34 cellular contexts compared by ENCODE assay signal in the genomic region with DNA sequence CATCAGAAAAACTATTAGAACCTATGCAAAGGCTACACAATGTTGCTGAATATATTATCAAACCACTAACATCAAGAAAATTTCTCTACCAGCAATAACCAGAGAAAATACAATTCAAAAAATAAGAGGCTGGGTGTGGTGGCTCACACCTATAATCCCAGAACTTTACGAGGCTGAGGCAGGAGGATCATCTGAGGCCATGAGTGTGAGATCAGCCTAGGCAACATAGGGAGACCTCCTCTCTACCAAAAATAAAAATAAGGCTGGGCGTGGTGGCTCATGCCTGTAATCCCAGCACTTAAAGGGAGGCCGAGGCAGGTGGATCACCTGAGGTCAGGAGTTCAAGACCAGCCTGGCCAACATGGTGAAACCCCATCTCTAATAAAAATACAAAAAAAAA. TPM values are rescaled to one million over a fixed set of nuclear protein-coding genes. Genes with fewer than 3 reads are reported as not detected.
DNase-seq lines count a peak whose midpoint lies in the region; ATAC-seq and TF ChIP-seq lines count a peak whose summit lies in the region.
"Had no signal": no experiment of that assay in that cellular context is flagged by ENCODE, and none has a peak within 500 bp of the region (broad histone marks: within the 10 kb centered on the region; RNA-seq: fewer than 3 reads in every experiment).

No MANE protein-coding gene starts in this region.

- H3K27me3 Mint-ChIP-seq in chondrocyte (ENCODE audit: low read depth): no peaks in the 10 kb centered on the region
- H3K27me3 Mint-ChIP-seq in activated naive CD8-positive, alpha-beta T cell treated with anti-CD3 and anti-CD28 coated beads for 36 hours: peaks cover 2% of the 10 kb centered on the region
- H3K27me3 Mint-ChIP-seq in CD8-positive, alpha-beta memory T cell: no peaks in the 10 kb centered on the region
- H3K27me3 Mint-ChIP-seq: CD4-positive, alpha-beta memory T cell; CD4-positive, alpha-beta T cell; CD4-positive, CD25-positive, alpha-beta regulatory T cell had no signal

- H3K27me3 ChIP-seq in upper lobe of right lung: no peaks in the 10 kb centered on the region
- H3K27me3 ChIP-seq in CD8-positive, alpha-beta memory T cell (ENCODE audit: insufficient read depth, low read length, poor library complexity, severe bottlenecking): no peaks in the 10 kb centered on the region
- H3K27me3 ChIP-seq: BE2C; BLaER1; BLaER1 treated with 17β-estradiol and CSF1 and Interleukin-3, amounts not matched to agents 10 nM and 100 nM had no signal

- H3K4me1 Mint-ChIP-seq in chondrocyte (ENCODE audit: low read depth): no peaks in the 10 kb centered on the region
- H3K4me1 Mint-ChIP-seq in activated naive CD8-positive, alpha-beta T cell treated with anti-CD3 and anti-CD28 coated beads for 36 hours: no peaks in the 10 kb centered on the region
- H3K4me1 Mint-ChIP-seq in CD8-positive, alpha-beta memory T cell: no peaks in the 10 kb centered on the region
- H3K4me1 Mint-ChIP-seq: B cell; CD14-positive monocyte; CD4-positive, alpha-beta memory T cell; CD4-positive, CD25-positive, alpha-beta regulatory T cell had no signal

- H3K36me3 Mint-ChIP-seq in chondrocyte (ENCODE audit: low read depth): no peaks in the 10 kb centered on the region
- H3K36me3 Mint-ChIP-seq in activated naive CD8-positive, alpha-beta T cell treated with anti-CD3 and anti-CD28 coated beads for 36 hours: no peaks in the 10 kb centered on the region
- H3K36me3 Mint-ChIP-seq in CD8-positive, alpha-beta memory T cell: no peaks in the 10 kb centered on the region
- H3K36me3 Mint-ChIP-seq: CD14-positive monocyte; CD4-positive, alpha-beta memory T cell; CD4-positive, CD25-positive, alpha-beta regulatory T cell; CD8-positive, alpha-beta T cell had no signal

- no peaks in the 10 kb centered on the region for H3K9me3 Mint-ChIP-seq in chondrocyte (ENCODE audit: low read depth)
- H3K9me3 Mint-ChIP-seq in activated naive CD8-positive, alpha-beta T cell treated with anti-CD3 and anti-CD28 coated beads for 36 hours: no peaks in the 10 kb centered on the region
- no peaks in the 10 kb centered on the region for H3K9me3 Mint-ChIP-seq in CD8-positive, alpha-beta memory T cell
- H3K9me3 Mint-ChIP-seq: CD14-positive monocyte; CD4-positive, alpha-beta memory T cell; CD4-positive, alpha-beta T cell; CD4-positive, CD25-positive, alpha-beta regulatory T cell; CD8-positive, alpha-beta T cell had no signal

- ATAC-seq in left colon (peak; percentile 79), upper lobe of right lung (no peak), GM21529 (IDR thresholded peaks at IDR 0.05; ENCODE audit: unreplicated experiment) (no peak)
- ATAC-seq: A549; CD8-positive, alpha-beta T cell had no signal

- no peak overlapping the region for H3K4me3 Mint-ChIP-seq in chondrocyte (ENCODE audit: unreplicated experiment)
- H3K4me3 Mint-ChIP-seq in activated naive CD8-positive, alpha-beta T cell treated with anti-CD3 and anti-CD28 coated beads for 36 hours: no peak overlapping the region
- H3K4me3 Mint-ChIP-seq in CD8-positive, alpha-beta memory T cell: no peak overlapping the region
- H3K4me3 Mint-ChIP-seq: B cell; CD14-positive monocyte; CD4-positive, alpha-beta memory T cell; CD4-positive, alpha-beta T cell; CD4-positive, CD25-positive, alpha-beta regulatory T cell; CD8-positive, alpha-beta T cell had no signal

- POLR2A ChIA-PET in HEK293 (lab: Yijun Ruan, JAX): no interaction called here
- POLR2A ChIA-PET in CD8-positive, alpha-beta memory T cell (lab: Charles Lee): no interaction called here

- CTCF ChIA-PET in HEK293 (lab: Yijun Ruan, JAX): interaction anchor here (0.6 kb wide), 1 partner anchor 10 kb away, joined by 5 read pairs; no protein-coding TSS in a partner anchor
- CTCF ChIA-PET in CD8-positive, alpha-beta memory T cell (lab: Charles Lee): no interaction called here

- H3K27ac ChIP-seq in HEK293 (ENCODE audit: extremely low read depth, low read depth, low read length) (no peak overlapping the region), upper lobe of right lung (no peak overlapping the region)
- H3K27ac ChIP-seq in CD8-positive, alpha-beta memory T cell (ENCODE audit: low read depth, low read length): no peak overlapping the region
- H3K27ac ChIP-seq: 22Rv1; A549; BLaER1; BLaER1 treated with 17β-estradiol and CSF1 and Interleukin-3, amounts not matched to agents 10 nM and 100 nM; C4-2B had no signal

- no peaks in the 10 kb centered on the region for H3K9me3 ChIP-seq in HEK293 (ENCODE audit: control insufficient read depth, insufficient read depth, low read depth, low read length)
- H3K9me3 ChIP-seq in upper lobe of right lung: no peaks in the 10 kb centered on the region
- no peaks in the 10 kb centered on the region for H3K9me3 ChIP-seq in CD8-positive, alpha-beta memory T cell (ENCODE audit: low read length)
- H3K9me3 ChIP-seq: A549; BE2C; BLaER1; BLaER1 treated with 17β-estradiol and CSF1 and Interleukin-3, amounts not matched to agents 10 nM and 100 nM; Caco-2 had no signal

- H3K36me3 ChIP-seq in HEK293 (ENCODE audit: control insufficient read depth in 2 of 2, insufficient read depth in 1 of 2, low read length in 2 of 2) (no peaks in the 10 kb centered on the region), upper lobe of right lung (no peaks in the 10 kb centered on the region)
- H3K36me3 ChIP-seq in CD8-positive, alpha-beta memory T cell (ENCODE audit: insufficient read depth, low read length): no peaks in the 10 kb centered on the region
- H3K36me3 ChIP-seq: BE2C; BLaER1; BLaER1 treated with 17β-estradiol and CSF1 and Interleukin-3, amounts not matched to agents 10 nM and 100 nM had no signal

- TF ChIP-seq CTCF in HEK293 (tag by site-specific recombination; IDR thresholded peaks at IDR 0.05) (no peak), chondrocyte (IDR thresholded peaks at IDR 0.05) (no peak), upper lobe of right lung (IDR thresholded peaks at IDR 0.05) (no peak)

- H3K4me3 ChIP-seq in HEK293 (ENCODE audit: low read depth, low read length) (no peak overlapping the region), upper lobe of right lung (no peak overlapping the region)
- H3K4me3 ChIP-seq in CD8-positive, alpha-beta memory T cell (ENCODE audit: low read length): no peak overlapping the region
- H3K4me3 ChIP-seq: A549; BLaER1; BLaER1 treated with 17β-estradiol and CSF1 and Interleukin-3, amounts not matched to agents 10 nM and 100 nM had no signal

- no peak overlapping the region for H3K27ac Mint-ChIP-seq in chondrocyte (ENCODE audit: unreplicated experiment)
- no peak overlapping the region for H3K27ac Mint-ChIP-seq in activated naive CD8-positive, alpha-beta T cell treated with anti-CD3 and anti-CD28 coated beads for 36 hours
- no peak overlapping the region for H3K27ac Mint-ChIP-seq in CD8-positive, alpha-beta memory T cell
- H3K27ac Mint-ChIP-seq: B cell; CD14-positive monocyte; CD4-positive, alpha-beta memory T cell; CD4-positive, alpha-beta T cell; CD4-positive, CD25-positive, alpha-beta regulatory T cell; CD8-positive, alpha-beta T cell had no signal

- DNase-seq in chondrocyte (ENCODE audit: low spot score): peak; percentile 1
- DNase-seq in left colon: no peak
- DNase-seq in upper lobe of right lung: peak; percentile 0
- no peak for DNase-seq in stimulated activated CD4-positive, alpha-beta T cell treated with anti-CD3 and anti-CD28 coated beads, Interleukin-4, amount 100 ng/mL, for 24 hours
- DNase-seq in activated naive CD8-positive, alpha-beta T cell treated with anti-CD3 and anti-CD28 coated beads for 36 hours: no peak
- no peak for DNase-seq in CD8-positive, alpha-beta memory T cell
- DNase-seq: 8988T; ACHN; AML-193; BE2C; C1 segment of cervical spinal cord; Caco-2; Calu3; CD4-positive, alpha-beta memory T cell; CD4-positive, alpha-beta T cell; CD4-positive, CD25-positive, alpha-beta regulatory T cell; CD8-positive, alpha-beta T cell; COR-L47; DMS 273 treated with DMSO at 0.1 percent for 48 hours; DMS153; DMS53; DMS79; DMS79 treated with DMSO at 0.1 percent for 48 hours; DND-41; EL had no signal

- intact Hi-C loops in left colon (cut with DNase I, micrococcal nuclease): no loop called here
- intact Hi-C loops in upper lobe of right lung (cut with DNase I): no loop called here

- H3K4me1 ChIP-seq in HEK293 (ENCODE audit: control insufficient read depth, insufficient read depth, low read length) (no peaks in the 10 kb centered on the region), upper lobe of right lung (no peaks in the 10 kb centered on the region)
- no peaks in the 10 kb centered on the region for H3K4me1 ChIP-seq in CD8-positive, alpha-beta memory T cell (ENCODE audit: insufficient read depth, low read length)
- H3K4me1 ChIP-seq: A549; BE2C; BLaER1; BLaER1 treated with 17β-estradiol and CSF1 and Interleukin-3, amounts not matched to agents 10 nM and 100 nM; Caco-2 had no signal

TF ChIP-seq in HEK293, 187 proteins besides CTCF, POLR2A, EP300 and RAD21:
- TF ChIP-seq, protein P1, sequence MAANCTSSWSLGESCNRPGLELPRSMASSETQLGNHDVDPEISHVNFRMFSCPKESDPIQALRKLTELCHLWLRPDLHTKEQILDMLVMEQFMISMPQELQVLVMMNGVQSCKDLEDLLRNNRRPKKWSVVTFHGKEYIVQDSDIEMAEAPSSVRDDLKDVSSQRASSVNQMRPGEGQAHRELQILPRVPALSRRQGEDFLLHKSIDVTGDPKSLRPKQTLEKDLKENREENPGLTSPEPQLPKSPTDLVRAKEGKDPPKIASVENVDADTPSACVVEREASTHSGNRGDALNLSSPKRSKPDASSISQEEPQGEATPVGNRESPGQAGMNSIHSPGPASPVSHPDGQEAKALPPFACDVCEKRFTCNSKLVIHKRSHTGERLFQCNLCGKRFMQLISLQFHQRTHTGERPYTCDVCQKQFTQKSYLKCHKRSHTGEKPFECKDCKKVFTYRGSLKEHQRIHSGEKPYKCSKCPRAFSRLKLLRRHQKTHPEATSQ (tag by site-specific recombination; IDR thresholded peaks at IDR 0.05): no peak
- TF ChIP-seq KLF1 (tag by site-specific recombination; IDR thresholded peaks at IDR 0.05): peak; percentile 91

RNA-seq across cellular contexts. Expression of a gene that starts 16.9 kb away (rescaled TPM):
- total RNA-seq in chondrocyte: 105 to 110 TPM (median 108 TPM) in 3 replicates
- total RNA-seq in left colon: 100 to 1,000 TPM; 111 to 118 TPM
- 117 TPM for total RNA-seq in upper lobe of right lung
- total RNA-seq in activated naive CD8-positive, alpha-beta T cell treated with anti-CD3 and anti-CD28 coated beads for 36 hours: 10 to 100 TPM; 93.4 to 94.6 TPM
- total RNA-seq in CD8-positive, alpha-beta memory T cell: 100 to 1,000 TPM in 1 of 2 experiments, 10 to 100 TPM in 1; 99.8 to 113 TPM
- 127 TPM for polyA plus RNA-seq in CD8-positive, alpha-beta memory T cell

Comparison
In these comparisons a context has a peak if more than half of its experiments do, and no peak if none do; other contexts are left out.
1. DNase-seq: peak in chondrocyte (single experiment) and upper lobe of right lung (single experiment); none in left colon (0 of 2), stimulated activated CD4-positive, alpha-beta T cell treated with anti-CD3 and anti-CD28 coated beads, Interleukin-4, amount 100 ng/mL, for 24 hours (single experiment), activated naive CD8-positive, alpha-beta T cell treated with anti-CD3 and anti-CD28 coated beads for 36 hours (single experiment) and CD8-positive, alpha-beta memory T cell (0 of 5).